In genomic region chr1:235068155-235069121, GRCh38 we compare ENCODE assay signal across 1 cellular context.
TF ChIP-seq lines count a peak whose summit lies in the region.

No MANE protein-coding gene starts in this region.

TF ChIP-seq in HepG2, 621 proteins besides CTCF, POLR2A, EP300 and RAD21 (continued from another document and continues in another):
- TF ChIP-seq ZNF83 (CRISPR knock-in tag; IDR thresholded peaks at IDR 0.05; ENCODE audit: borderline replicate concordance) (no peak), ELF1 (CRISPR knock-in tag; IDR thresholded peaks at IDR 0.05) (no peak), ZNF747 (CRISPR knock-in tag; IDR thresholded peaks at IDR 0.05; ENCODE audit: borderline replicate concordance) (peak; percentile 55; the same call in 1 of the 2 replicates), ZNF841 (CRISPR knock-in tag; IDR thresholded peaks at IDR 0.05; ENCODE audit: borderline replicate concordance) (no peak), GMEB1 (CRISPR knock-in tag; IDR thresholded peaks at IDR 0.05; ENCODE audit: borderline replicate concordance) (no peak), ZFP62 (CRISPR knock-in tag; IDR thresholded peaks at IDR 0.05) (no peak), EED (CRISPR knock-in tag; IDR thresholded peaks at IDR 0.05) (no peak), TFDP2 (CRISPR knock-in tag; IDR thresholded peaks at IDR 0.05) (0 out of 2 replicates have a peak, but pooled peaks have one; percentile 39), ELK4 (CRISPR knock-in tag; IDR thresholded peaks at IDR 0.05; ENCODE audit: borderline replicate concordance) (no peak), ZNF235 (CRISPR knock-in tag; IDR thresholded peaks at IDR 0.05; ENCODE audit: borderline replicate concordance) (no peak; the same call in 1 of the 2 replicates), HMG20A (CRISPR knock-in tag; IDR thresholded peaks at IDR 0.05; ENCODE audit: borderline replicate concordance) (peak; percentile 76; the same call in 1 of the 2 replicates), CAMTA2 (CRISPR knock-in tag; IDR thresholded peaks at IDR 0.05; ENCODE audit: borderline replicate concordance) (no peak), ZNF556 (CRISPR knock-in tag; IDR thresholded peaks at IDR 0.05; ENCODE audit: borderline replicate concordance) (0 out of 2 replicates have a peak, but pooled peaks have one; percentile 21), ZSCAN30 (CRISPR knock-in tag; IDR thresholded peaks at IDR 0.05) (no peak), ZSCAN31 (CRISPR knock-in tag; IDR thresholded peaks at IDR 0.05; ENCODE audit: low read depth) (0 out of 2 replicates have a peak, but pooled peaks have one; percentile 18), SMC3 (IDR thresholded peaks at IDR 0.05; ENCODE audit: low read length) (no peak), KAT2B (IDR thresholded peaks at IDR 0.05; ENCODE audit: borderline replicate concordance, low read depth, low read length) (no peak), ZNF775 (CRISPR knock-in tag; IDR thresholded peaks at IDR 0.05; ENCODE audit: borderline replicate concordance) (no peak), PAX8 (CRISPR knock-in tag; IDR thresholded peaks at IDR 0.05; ENCODE audit: borderline replicate concordance) (no peak), XBP1 (CRISPR knock-in tag; IDR thresholded peaks at IDR 0.05) (no peak), MXD3 (CRISPR knock-in tag; IDR thresholded peaks at IDR 0.05) (peak; percentile 71; the same call in 1 of the 2 replicates), SUZ12 (IDR thresholded peaks at IDR 0.05; ENCODE audit: low read depth, low read length) (no peak), GLMP (CRISPR knock-in tag; IDR thresholded peaks at IDR 0.05; ENCODE audit: borderline replicate concordance) (no peak), BATF2 (CRISPR knock-in tag; IDR thresholded peaks at IDR 0.05) (no peak), ZNF333 (CRISPR knock-in tag; IDR thresholded peaks at IDR 0.05; ENCODE audit: borderline replicate concordance) (no peak), ZNF788 (CRISPR knock-in tag; IDR thresholded peaks at IDR 0.05; ENCODE audit: borderline replicate concordance) (peak; percentile 87), MIXL1 (CRISPR knock-in tag; IDR thresholded peaks at IDR 0.05) (peak; percentile 95), ZNF260 (CRISPR knock-in tag; IDR thresholded peaks at IDR 0.05; ENCODE audit: borderline replicate concordance, low read depth) (no peak), WIZ (CRISPR knock-in tag; IDR thresholded peaks at IDR 0.05) (peak; percentile 35; the same call in 1 of the 2 replicates), RXRB (CRISPR knock-in tag; IDR thresholded peaks at IDR 0.05; ENCODE audit: borderline replicate concordance) (peak; percentile 95), ZNF160 (CRISPR knock-in tag; IDR thresholded peaks at IDR 0.05) (no peak), KDM1A (CRISPR knock-in tag; IDR thresholded peaks at IDR 0.05) (peak; percentile 53; the same call in 1 of the 2 replicates), ZNF30 (CRISPR knock-in tag; IDR thresholded peaks at IDR 0.05) (no peak), HNF1B (CRISPR knock-in tag; IDR thresholded peaks at IDR 0.05) (peak; percentile 68), FOXO4 (CRISPR knock-in tag; conservative IDR thresholded peaks at IDR 0.05) (no peak), TRIM22 (IDR thresholded peaks at IDR 0.05) (no peak), RFX5 (IDR thresholded peaks at IDR 0.05; ENCODE audit: low read depth, low read length) (no peak), MLX (CRISPR knock-in tag; IDR thresholded peaks at IDR 0.05) (peak; percentile 75), ZBTB2 (CRISPR knock-in tag; IDR thresholded peaks at IDR 0.05; ENCODE audit: low read depth) (0 out of 2 replicates have a peak, but pooled peaks have one; percentile 24), RCOR2 (CRISPR knock-in tag; IDR thresholded peaks at IDR 0.05) (peak; percentile 77), ZNF530 (CRISPR knock-in tag; IDR thresholded peaks at IDR 0.05; ENCODE audit: low read depth) (no peak), TRAFD1 (CRISPR knock-in tag; IDR thresholded peaks at IDR 0.05; ENCODE audit: borderline replicate concordance) (peak; percentile 83; the same call in 1 of the 2 replicates), MAF1 (CRISPR knock-in tag; IDR thresholded peaks at IDR 0.05; ENCODE audit: borderline replicate concordance) (0 out of 2 replicates have a peak, but pooled peaks have one; percentile 54), ZNF225 (CRISPR knock-in tag; IDR thresholded peaks at IDR 0.05) (peak; percentile 70; the same call in 1 of the 2 replicates), CSRNP2 (CRISPR knock-in tag; conservative IDR thresholded peaks at IDR 0.05; ENCODE audit: low read depth) (no peak), ZNF576 (CRISPR knock-in tag; IDR thresholded peaks at IDR 0.05) (no peak)
